Comparison of ENCODE assay signal across 19 cellular contexts in the genomic region with DNA sequence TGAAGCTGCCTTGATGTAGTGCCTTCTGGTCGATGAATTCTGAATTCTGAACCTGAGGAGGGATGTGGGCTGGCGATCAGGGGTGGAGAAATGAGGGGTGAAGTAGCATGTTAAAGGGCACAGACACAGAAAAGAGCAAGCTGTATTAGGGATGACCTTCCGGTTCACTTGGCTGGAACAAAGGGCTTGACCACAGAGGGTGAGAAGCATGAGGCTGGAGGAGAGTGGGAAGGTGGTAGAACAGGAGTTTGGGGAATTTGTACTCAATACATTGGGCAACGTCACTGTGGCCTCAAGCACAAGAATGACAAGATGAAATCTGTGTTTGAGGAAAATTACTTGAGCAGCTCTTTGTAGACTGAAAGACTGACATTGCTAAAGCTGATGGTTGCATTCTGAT.
DNase-seq lines count a peak whose midpoint lies in the region; ATAC-seq and TF ChIP-seq lines count a peak whose summit lies in the region.
"Had no signal": no experiment of that assay in that cellular context is flagged by ENCODE, and none has a peak within 500 bp of the region (broad histone marks: within the 10 kb centered on the region; RNA-seq: fewer than 3 reads in every experiment).

No MANE protein-coding gene starts in this region.

- intact Hi-C loops in upper lobe of right lung (cut with DNase I), result no loop called here

- peaks cover 5% of the 10 kb centered on the region for H3K9me3 Mint-ChIP-seq in glutamatergic neuron (ENCODE audit: unreplicated experiment)
- H3K9me3 Mint-ChIP-seq: CD4-positive, CD25-positive, alpha-beta regulatory T cell; H9 had no signal

- H3K4ac ChIP-seq in trophoblast cell (ENCODE audit: low read depth, low read length), result no peak overlapping the region

- WGBS in trophoblast cell (ENCODE audit: extremely low coverage, insufficient coverage, insufficient read length), result no CpG with 5 or more reads among the region's 4 CpGs

- H3K36me3 ChIP-seq in OCI-LY1 (ENCODE audit: insufficient read depth, low read length) (no peaks in the 10 kb centered on the region), trophoblast cell (ENCODE audit: control insufficient read depth in 1 of 2, insufficient read depth in 2 of 2, low read length in 2 of 2) (no peaks in the 10 kb centered on the region), upper lobe of right lung (no peaks in the 10 kb centered on the region)

- H3K79me1 ChIP-seq in trophoblast cell (ENCODE audit: low read length), result no peaks in the 10 kb centered on the region

- no peak overlapping the region for H3K23ac ChIP-seq in trophoblast cell (ENCODE audit: low read length)

- H3K27me3 ChIP-seq in OCI-LY1 (ENCODE audit: insufficient read depth, low read length), result no peaks in the 10 kb centered on the region
- no peaks in the 10 kb centered on the region for H3K27me3 ChIP-seq in trophoblast cell (ENCODE audit: insufficient read depth, low read length)
- no peaks in the 10 kb centered on the region for H3K27me3 ChIP-seq in upper lobe of right lung

- no peak overlapping the region for H4K12ac ChIP-seq in trophoblast cell (ENCODE audit: low read depth, low read length)

- TF ChIP-seq CTCF in OCI-LY1 (IDR thresholded peaks at IDR 0.05; ENCODE audit: low read length), result no peak
- no peak for TF ChIP-seq CTCF in glutamatergic neuron (IDR thresholded peaks at IDR 0.05; ENCODE audit: partially characterized antibody, unreplicated experiment)
- no peak for TF ChIP-seq CTCF in upper lobe of right lung (IDR thresholded peaks at IDR 0.05)

- peak overlapping the region; percentile 33 for H3K4me3 Mint-ChIP-seq in glutamatergic neuron (ENCODE audit: unreplicated experiment)
- H3K4me3 Mint-ChIP-seq: CD4-positive, CD25-positive, alpha-beta regulatory T cell; H9 had no signal

- no peak overlapping the region for H3K9ac ChIP-seq in OCI-LY1 (ENCODE audit: low read length)
- H3K9ac ChIP-seq in trophoblast cell (ENCODE audit: low read length), result no peak overlapping the region

- no peak overlapping the region for H2AK5ac ChIP-seq in trophoblast cell (ENCODE audit: low read length)

- no peak overlapping the region for H2BK5ac ChIP-seq in trophoblast cell (ENCODE audit: low read depth, low read length, poor library complexity)

- H4K20me1 ChIP-seq in OCI-LY1 (ENCODE audit: insufficient read depth, low read length), result no peaks in the 10 kb centered on the region

- no peak overlapping the region for H3K14ac ChIP-seq in trophoblast cell (ENCODE audit: low read length)

- H2BK12ac ChIP-seq in trophoblast cell (ENCODE audit: low read length), result no peak overlapping the region

- peaks cover 55% of the 10 kb centered on the region for H3K4me1 ChIP-seq in OCI-LY1 (ENCODE audit: insufficient read depth, low read length, severe bottlenecking)
- no peaks in the 10 kb centered on the region for H3K4me1 ChIP-seq in trophoblast cell (ENCODE audit: control insufficient read depth in 1 of 2, insufficient read depth in 2 of 2, low read length in 2 of 2)
- peaks cover 13% of the 10 kb centered on the region for H3K4me1 ChIP-seq in upper lobe of right lung
- H3K4me1 ChIP-seq: Caco-2 had no signal

- H3K9me3 ChIP-seq in OCI-LY1 (ENCODE audit: low read length) (no peaks in the 10 kb centered on the region), trophoblast cell (ENCODE audit: insufficient read depth, low read depth, low read length) (no peaks in the 10 kb centered on the region), upper lobe of right lung (no peaks in the 10 kb centered on the region)
- H3K9me3 ChIP-seq: Caco-2 had no signal

- ATAC-seq in upper lobe of right lung (peak; percentile 78), GM21619 (IDR thresholded peaks at IDR 0.05; ENCODE audit: unreplicated experiment) (no peak)
- ATAC-seq: PC-3 had no signal

- H3K4me1 Mint-ChIP-seq in glutamatergic neuron (ENCODE audit: low read depth, unreplicated experiment), result peaks cover 21% of the 10 kb centered on the region
- H3K4me1 Mint-ChIP-seq: CD4-positive, CD25-positive, alpha-beta regulatory T cell; H9 had no signal

- H3K27me3 Mint-ChIP-seq in glutamatergic neuron (ENCODE audit: unreplicated experiment), result peaks cover 2% of the 10 kb centered on the region

- H3K4me3 ChIP-seq in OCI-LY1 (ENCODE audit: low read depth, low read length, poor library complexity, severe bottlenecking) (no peak overlapping the region), trophoblast cell (ENCODE audit: low read depth, low read length) (no peak overlapping the region), upper lobe of right lung (no peak overlapping the region)

- H3K9me2 ChIP-seq in OCI-LY1 (ENCODE audit: low read depth, low read length), result no peaks in the 10 kb centered on the region

- H3K4me2 ChIP-seq in OCI-LY1 (ENCODE audit: low read length), result no peak overlapping the region
- H3K4me2 ChIP-seq in trophoblast cell (ENCODE audit: low read length), result no peak overlapping the region

- DNase-seq in glutamatergic neuron (no peak), trophoblast cell (peak; percentile 47 to 87), upper lobe of right lung (no peak), Kasumi-1 (lab: John Stamatoyannopoulos, UW) (no peak)
- no peak for DNase-seq in activated effector memory CD4-positive, alpha-beta T cell treated with anti-CD3 and anti-CD28 coated beads, Interleukin-2, amount 50 U/mL, for 16 hours
- DNase-seq: ACHN; AML-193; Caco-2; CD4-positive, CD25-positive, alpha-beta regulatory T cell; DMS153; EL; H9; NCI-H1417 treated with DMSO at 0.1 percent for 48 hours; NCI-H2029; NCI-H2171 treated with DMSO at 0.1 percent for 48 hours; NCI-H748 treated with DMSO at 0.1 percent for 48 hours; PC-3 had no signal

- H3K18ac ChIP-seq in trophoblast cell (ENCODE audit: low read length), result no peak overlapping the region

- no peaks in the 10 kb centered on the region for H3F3A ChIP-seq in OCI-LY1 (ENCODE audit: insufficient read depth, low read length)

- H4K8ac ChIP-seq in trophoblast cell (ENCODE audit: low read depth, low read length), result no peak overlapping the region

- H3K27ac ChIP-seq in OCI-LY1 (ENCODE audit: low read depth, low read length, poor library complexity, severe bottlenecking), result peak overlapping the region; percentile 32
- no peak overlapping the region for H3K27ac ChIP-seq in trophoblast cell (ENCODE audit: low read depth, low read length)
- H3K27ac ChIP-seq in upper lobe of right lung, result no peak overlapping the region

- H4K91ac ChIP-seq in trophoblast cell (ENCODE audit: low read depth, low read length), result no peak overlapping the region

- H3K79me2 ChIP-seq in OCI-LY1 (ENCODE audit: insufficient read depth, low read length), result no peaks in the 10 kb centered on the region
- H3K79me2 ChIP-seq in trophoblast cell (ENCODE audit: control insufficient read depth, insufficient read depth, low read length, poor library complexity), result no peaks in the 10 kb centered on the region

- H2AFZ ChIP-seq in OCI-LY1 (ENCODE audit: low read length) (no peak overlapping the region), trophoblast cell (ENCODE audit: insufficient read depth, low read length, poor library complexity) (no peak overlapping the region)

- H3K27ac Mint-ChIP-seq in glutamatergic neuron (ENCODE audit: unreplicated experiment), result peak overlapping the region; percentile 62
- H3K27ac Mint-ChIP-seq: CD4-positive, CD25-positive, alpha-beta regulatory T cell; H9 had no signal

- H3K36me3 Mint-ChIP-seq in glutamatergic neuron (ENCODE audit: unreplicated experiment), result no peaks in the 10 kb centered on the region
- H3K36me3 Mint-ChIP-seq: CD4-positive, CD25-positive, alpha-beta regulatory T cell had no signal

- no peak overlapping the region for H2BK120ac ChIP-seq in trophoblast cell (ENCODE audit: insufficient read depth, low read length, poor library complexity)

Comparison
In these comparisons a context has a peak if more than half of its experiments do, and no peak if none do; other contexts are left out.
1. DNase-seq: peak in trophoblast cell (2 of 2); none in glutamatergic neuron (single experiment), upper lobe of right lung (single experiment), Kasumi-1 (0 of 2) and activated effector memory CD4-positive, alpha-beta T cell treated with anti-CD3 and anti-CD28 coated beads, Interleukin-2, amount 50 U/mL, for 16 hours (single experiment).